ENCODE assay signal across 1 cellular context in genomic region chr4:56372774-56373173, GRCh38.
TF ChIP-seq lines count a peak whose summit lies in the region.

No MANE protein-coding gene starts in this region.

TF ChIP-seq in IMR-90, 13 proteins besides CTCF, POLR2A, EP300 and RAD21 (continued from another document):
- no peak for TF ChIP-seq USF2 (IDR thresholded peaks at IDR 0.05; ENCODE audit: low read depth, low read length)
- no peak for TF ChIP-seq FOS (IDR thresholded peaks at IDR 0.05; ENCODE audit: low read depth, low read length)
- TF ChIP-seq CEBPB (IDR thresholded peaks at IDR 0.05; ENCODE audit: low read depth, low read length), result no peak
- TF ChIP-seq MAZ (IDR thresholded peaks at IDR 0.05; ENCODE audit: borderline replicate concordance, low read depth, low read length), result no peak
- TF ChIP-seq NFE2L2 (IDR thresholded peaks at IDR 0.05; ENCODE audit: low read depth, low read length), result no peak
- no peak for TF ChIP-seq RCOR1 (IDR thresholded peaks at IDR 0.05; ENCODE audit: insufficient replicate concordance, low read length)
